In the genomic region with DNA sequence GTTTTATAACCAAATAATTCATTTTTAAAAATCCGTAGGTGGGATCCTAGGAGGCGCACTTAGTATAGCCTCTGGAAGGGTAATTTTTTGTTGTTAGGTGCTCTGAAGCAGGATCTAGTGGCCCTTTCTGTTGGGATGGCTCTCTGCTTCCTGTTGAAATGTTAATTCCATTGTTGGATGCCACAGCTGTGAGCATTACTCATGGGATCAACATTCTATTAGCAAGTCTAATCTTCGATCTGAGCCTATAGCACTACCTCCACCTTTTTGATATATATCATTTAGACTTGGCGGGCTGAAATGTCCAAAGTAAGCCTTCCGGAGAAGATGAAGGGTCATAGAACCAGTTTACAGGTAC, we compare ENCODE assay signal across 9 cellular contexts. TPM values are rescaled to one million over a fixed set of nuclear protein-coding genes. Genes with fewer than 3 reads are reported as not detected.
DNase-seq lines count a peak whose midpoint lies in the region; ATAC-seq, FAIRE-seq and TF ChIP-seq lines count a peak whose summit lies in the region.
"Had no signal": no experiment of that assay in that cellular context is flagged by ENCODE, and none has a peak within 500 bp of the region (broad histone marks: within the 10 kb centered on the region; RNA-seq: fewer than 3 reads in every experiment).

No MANE protein-coding gene starts in this region.

- H3K4me1 ChIP-seq in heart right ventricle: peaks cover 0 to 24% (median 15%) of the 10 kb centered on the region in 9 donors
- peaks cover 0 to 2% of the 10 kb centered on the region in 2 donors for H3K4me1 ChIP-seq in kidney (ENCODE audit: control insufficient read depth in 1 of 2, insufficient read depth in 1 of 2, low read depth in 1 of 2, low read length in 2 of 2)
- H3K4me1 ChIP-seq in upper lobe of right lung: peaks cover 9% of the 10 kb centered on the region

- intact Hi-C loops in heart right ventricle (cut with DNase I) (loop anchor here in 4 of 10 donors (5.0 to 10.0 kb wide), 4 partner anchors 33 to 129 kb away; no protein-coding TSS in a partner anchor), Right ventricle myocardium inferior (cut with DNase I) (loop anchor here (5.0 to 10.0 kb wide), 2 partner anchors 71 to 127 kb away; no protein-coding TSS in a partner anchor), kidney (cut with DNase I) (no loop called here), upper lobe of right lung (cut with DNase I) (no loop called here)

- H3K27ac ChIP-seq in heart right ventricle: peak overlapping the region in 7 of 10 donors; percentile 67 to 94 (median 90)
- H3K27ac ChIP-seq in kidney (ENCODE audit: low read depth in 2 of 2, low read length in 2 of 2): no peak overlapping the region
- peak overlapping the region; percentile 82 for H3K27ac ChIP-seq in upper lobe of right lung

- H3K9me3 ChIP-seq in heart right ventricle (no peaks in the 10 kb centered on the region), kidney (ENCODE audit: control insufficient read depth in 1 of 2, low read length in 2 of 2) (no peaks in the 10 kb centered on the region), upper lobe of right lung (no peaks in the 10 kb centered on the region)

- no peak for TF ChIP-seq CTCF in heart right ventricle (IDR thresholded peaks at IDR 0.05)
- no peak for TF ChIP-seq CTCF in kidney (IDR thresholded peaks at IDR 0.05; ENCODE audit: borderline replicate concordance, extremely low read depth, insufficient read depth)
- TF ChIP-seq CTCF in upper lobe of right lung (IDR thresholded peaks at IDR 0.05): no peak

- H3K4me3 ChIP-seq in heart right ventricle (peak overlapping the region in 8 of 10 donors; percentile 46 to 80 (median 70)), kidney (ENCODE audit: low read length in 2 of 2) (peak overlapping the region; percentile 61 to 75), upper lobe of right lung (peak overlapping the region; percentile 62)

- peaks cover 0 to 58% (median 12%) of the 10 kb centered on the region in 7 donors for H3K27me3 ChIP-seq in heart right ventricle
- peaks cover 22% of the 10 kb centered on the region for H3K27me3 ChIP-seq in upper lobe of right lung

- no peak for FAIRE-seq in kidney (lab: Jason Lieb, UNC)

- DNase-seq in heart right ventricle (no peak), Right ventricle myocardium inferior (ENCODE audit: missing footprints) (no peak), amniotic epithelial cell (ENCODE audit: low read depth) (peak; percentile 50), kidney (no peak), upper lobe of right lung (no peak), mucosa of gallbladder (ENCODE audit: low spot score) (no peak), NCI-H526 treated with DMSO at 0.1 percent for 48 hours (lab: John Stamatoyannopoulos, UW) (no peak)
- DNase-seq: aorta had no signal

- no peak for ATAC-seq in heart right ventricle
- ATAC-seq in Right ventricle myocardium inferior: no peak
- no peak for ATAC-seq in upper lobe of right lung
- ATAC-seq in HG03135 (IDR thresholded peaks at IDR 0.05; ENCODE audit: unreplicated experiment): no peak

- WGBS in heart right ventricle, 2 donors: 31 to 41% methylated on average over 5 of the region's 5 CpGs

- no peaks in the 10 kb centered on the region for H3K36me3 ChIP-seq in heart right ventricle
- no peaks in the 10 kb centered on the region for H3K36me3 ChIP-seq in kidney (ENCODE audit: control insufficient read depth in 1 of 2, insufficient read depth in 2 of 2, low read length in 2 of 2)
- H3K36me3 ChIP-seq in upper lobe of right lung: no peaks in the 10 kb centered on the region

- peak overlapping the region; percentile 32 to 42 for H3K9ac ChIP-seq in kidney (ENCODE audit: low read length in 2 of 2)

RNA-seq across cellular contexts. Expression of gene CXADR, which starts 1.3 kb away (rescaled TPM):
- total RNA-seq in heart right ventricle: 10 to 100 TPM; 16.7 to 42.1 (median 28.5) TPM
- polyA plus RNA-seq in heart right ventricle: 1 to 10 TPM; 6.4 to 9.2 TPM
- 25.5 TPM for total RNA-seq in Right ventricle myocardium inferior
- total RNA-seq in kidney: 34.4 TPM
- 5.2 TPM for polyA plus RNA-seq in kidney (ENCODE audit: insufficient read depth, low read depth, low replicate concordance)
- 29.0 TPM for total RNA-seq in upper lobe of right lung
- 151 TPM for total RNA-seq in mucosa of gallbladder

Comparison
In these comparisons a context has a peak if more than half of its experiments do, and no peak if none do; other contexts are left out.
1. H3K27ac ChIP-seq: peak in heart right ventricle (7 of 10) and upper lobe of right lung (single experiment); none in kidney (0 of 2).
2. Peak in every context shown above with its lines, with median percentiles within 50 percentile points of each other: H3K4me3 ChIP-seq.